1 cellular context compared by ENCODE assay signal in the genomic region with DNA sequence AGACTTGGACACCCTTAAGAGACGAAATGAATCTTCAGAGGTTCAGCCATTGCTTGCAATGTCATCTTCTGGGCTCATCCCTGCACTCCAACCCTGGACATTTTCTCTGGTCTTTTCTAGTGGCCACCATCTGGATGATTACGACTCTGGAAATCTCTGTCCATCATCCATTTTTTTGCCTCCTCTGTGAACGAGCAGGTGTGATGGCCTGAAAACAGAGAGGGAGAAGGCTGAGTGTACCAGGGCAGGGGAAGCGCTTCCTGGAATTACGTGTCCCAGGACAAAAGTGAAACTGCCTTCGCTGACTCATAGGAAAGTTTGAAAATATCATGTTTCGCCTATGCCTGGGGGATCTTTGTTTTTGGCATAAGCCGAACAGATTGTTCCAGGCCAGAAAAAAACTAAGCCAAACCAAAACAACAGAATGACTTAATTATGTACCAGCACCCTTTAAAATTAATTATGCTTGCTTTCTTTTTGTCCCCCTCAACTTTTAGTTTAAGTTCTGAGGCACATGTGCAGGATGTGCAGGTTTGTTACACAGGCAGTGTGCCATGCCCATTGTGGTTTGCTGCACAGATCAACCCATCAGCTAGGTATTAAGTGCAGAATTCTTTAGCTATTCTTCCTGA.
TF ChIP-seq lines count a peak whose summit lies in the region.

No MANE protein-coding gene starts in this region.

TF ChIP-seq in K562, 482 proteins besides CTCF, POLR2A, EP300 and RAD21 (continued from another document and continues in another):
- TF ChIP-seq MAFG (tag; conservative IDR thresholded peaks at IDR 0.05), result peak; percentile 57
- TF ChIP-seq ZNF583 (CRISPR knock-in tag; IDR thresholded peaks at IDR 0.05), result peak; percentile 59; the same call in 1 of the 2 replicates
- no peak for TF ChIP-seq RBFOX2 (IDR thresholded peaks at IDR 0.05; ENCODE audit: low read depth, low read length)
- TF ChIP-seq TEAD4 (IDR thresholded peaks at IDR 0.05; ENCODE audit: low read length), result peak; percentile 24; the same call in 1 of the 2 replicates
- TF ChIP-seq TEAD4 (CRISPR knock-in tag; IDR thresholded peaks at IDR 0.05; ENCODE audit: borderline replicate concordance), result no peak
- no peak for TF ChIP-seq TBP (optimal IDR thresholded peaks at IDR 0.05; ENCODE audit: low read depth, low read length)
- 0 out of 2 replicates have a peak, but pooled peaks have one; percentile 32 for TF ChIP-seq MEF2D (tag; conservative IDR thresholded peaks at IDR 0.05; ENCODE audit: low read depth)
- 0 out of 2 replicates have a peak, but pooled peaks have one; percentile 48 for TF ChIP-seq ZBTB17 (CRISPR knock-in tag; IDR thresholded peaks at IDR 0.05)
- TF ChIP-seq KLF6 (CRISPR knock-in tag; IDR thresholded peaks at IDR 0.05; ENCODE audit: borderline replicate concordance), result 0 out of 2 replicates have a peak, but pooled peaks have one; percentile 52
- TF ChIP-seq SMAD1 (IDR thresholded peaks at IDR 0.05; ENCODE audit: low read depth, low read length, partially characterized antibody), result peak; percentile 42
- TF ChIP-seq RBBP5 (IDR thresholded peaks at IDR 0.05; ENCODE audit: borderline replicate concordance, insufficient read depth, low read length, poor library complexity, severe bottlenecking), result peak; percentile 24
- TF ChIP-seq, protein P1, sequence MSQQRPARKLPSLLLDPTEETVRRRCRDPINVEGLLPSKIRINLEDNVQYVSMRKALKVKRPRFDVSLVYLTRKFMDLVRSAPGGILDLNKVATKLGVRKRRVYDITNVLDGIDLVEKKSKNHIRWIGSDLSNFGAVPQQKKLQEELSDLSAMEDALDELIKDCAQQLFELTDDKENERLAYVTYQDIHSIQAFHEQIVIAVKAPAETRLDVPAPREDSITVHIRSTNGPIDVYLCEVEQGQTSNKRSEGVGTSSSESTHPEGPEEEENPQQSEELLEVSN (IDR thresholded peaks at IDR 0.05; ENCODE audit: borderline replicate concordance in 1 of 2, extremely low read depth in 1 of 2, insufficient read depth in 1 of 2, insufficient read length in 1 of 2, low read depth in 1 of 2, low read length in 1 of 2, poor library complexity in 1 of 2, severe bottlenecking in 1 of 2), result no peak
- TF ChIP-seq, protein P2, sequence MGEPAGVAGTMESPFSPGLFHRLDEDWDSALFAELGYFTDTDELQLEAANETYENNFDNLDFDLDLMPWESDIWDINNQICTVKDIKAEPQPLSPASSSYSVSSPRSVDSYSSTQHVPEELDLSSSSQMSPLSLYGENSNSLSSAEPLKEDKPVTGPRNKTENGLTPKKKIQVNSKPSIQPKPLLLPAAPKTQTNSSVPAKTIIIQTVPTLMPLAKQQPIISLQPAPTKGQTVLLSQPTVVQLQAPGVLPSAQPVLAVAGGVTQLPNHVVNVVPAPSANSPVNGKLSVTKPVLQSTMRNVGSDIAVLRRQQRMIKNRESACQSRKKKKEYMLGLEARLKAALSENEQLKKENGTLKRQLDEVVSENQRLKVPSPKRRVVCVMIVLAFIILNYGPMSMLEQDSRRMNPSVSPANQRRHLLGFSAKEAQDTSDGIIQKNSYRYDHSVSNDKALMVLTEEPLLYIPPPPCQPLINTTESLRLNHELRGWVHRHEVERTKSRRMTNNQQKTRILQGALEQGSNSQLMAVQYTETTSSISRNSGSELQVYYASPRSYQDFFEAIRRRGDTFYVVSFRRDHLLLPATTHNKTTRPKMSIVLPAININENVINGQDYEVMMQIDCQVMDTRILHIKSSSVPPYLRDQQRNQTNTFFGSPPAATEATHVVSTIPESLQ (CRISPR knock-in tag; IDR thresholded peaks at IDR 0.05), result no peak
- TF ChIP-seq PYGO2 (tag; IDR thresholded peaks at IDR 0.05), result no peak
- TF ChIP-seq MTA2 (IDR thresholded peaks at IDR 0.05; ENCODE audit: low read depth), result no peak
- TF ChIP-seq C11orf30 (IDR thresholded peaks at IDR 0.05; ENCODE audit: low read depth), result peak; percentile 80
- TF ChIP-seq BACH1 (tag; IDR thresholded peaks at IDR 0.05), result peak; percentile 69; the same call in 1 of the 2 replicates
- TF ChIP-seq ZNF140 (CRISPR knock-in tag; IDR thresholded peaks at IDR 0.05), result no peak
- peak; percentile 77 for TF ChIP-seq SMARCA4 (IDR thresholded peaks at IDR 0.05)
- peak; percentile 18; the same call in 1 of the 2 replicates for TF ChIP-seq CREM (IDR thresholded peaks at IDR 0.05; ENCODE audit: low read depth)
- TF ChIP-seq KDM4B (IDR thresholded peaks at IDR 0.05; ENCODE audit: borderline replicate concordance in 2 of 2, low read depth in 1 of 2), result no peak
- TF ChIP-seq JUND (IDR thresholded peaks at IDR 0.05; ENCODE audit: borderline replicate concordance, low read depth, low read length), result peak; percentile 92
- peak; percentile 93; the same call in 2 of the 3 replicates for TF ChIP-seq JUND (tag; IDR thresholded peaks at IDR 0.05; ENCODE audit: borderline replicate concordance, low read depth, low read length)
- TF ChIP-seq DMBX1 (CRISPR knock-in tag; IDR thresholded peaks at IDR 0.05; ENCODE audit: borderline replicate concordance), result 0 out of 2 replicates have a peak, but pooled peaks have one; percentile 28
- TF ChIP-seq, protein P3, sequence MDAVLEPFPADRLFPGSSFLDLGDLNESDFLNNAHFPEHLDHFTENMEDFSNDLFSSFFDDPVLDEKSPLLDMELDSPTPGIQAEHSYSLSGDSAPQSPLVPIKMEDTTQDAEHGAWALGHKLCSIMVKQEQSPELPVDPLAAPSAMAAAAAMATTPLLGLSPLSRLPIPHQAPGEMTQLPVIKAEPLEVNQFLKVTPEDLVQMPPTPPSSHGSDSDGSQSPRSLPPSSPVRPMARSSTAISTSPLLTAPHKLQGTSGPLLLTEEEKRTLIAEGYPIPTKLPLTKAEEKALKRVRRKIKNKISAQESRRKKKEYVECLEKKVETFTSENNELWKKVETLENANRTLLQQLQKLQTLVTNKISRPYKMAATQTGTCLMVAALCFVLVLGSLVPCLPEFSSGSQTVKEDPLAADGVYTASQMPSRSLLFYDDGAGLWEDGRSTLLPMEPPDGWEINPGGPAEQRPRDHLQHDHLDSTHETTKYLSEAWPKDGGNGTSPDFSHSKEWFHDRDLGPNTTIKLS (IDR thresholded peaks at IDR 0.05; ENCODE audit: borderline replicate concordance, low read depth), result peak; percentile 57; the same call in 1 of the 2 replicates
- 0 out of 2 replicates have a peak, but pooled peaks have one; percentile 49 for TF ChIP-seq TSC22D4 (tag; IDR thresholded peaks at IDR 0.05)
- 0 out of 2 replicates have a peak, but pooled peaks have one; percentile 41 for TF ChIP-seq ZNF584 (CRISPR knock-in tag; IDR thresholded peaks at IDR 0.05; ENCODE audit: low read depth)
- TF ChIP-seq ZEB2 (IDR thresholded peaks at IDR 0.05), result peak; percentile 49; the same call in 1 of the 2 replicates
- TF ChIP-seq, protein P4, sequence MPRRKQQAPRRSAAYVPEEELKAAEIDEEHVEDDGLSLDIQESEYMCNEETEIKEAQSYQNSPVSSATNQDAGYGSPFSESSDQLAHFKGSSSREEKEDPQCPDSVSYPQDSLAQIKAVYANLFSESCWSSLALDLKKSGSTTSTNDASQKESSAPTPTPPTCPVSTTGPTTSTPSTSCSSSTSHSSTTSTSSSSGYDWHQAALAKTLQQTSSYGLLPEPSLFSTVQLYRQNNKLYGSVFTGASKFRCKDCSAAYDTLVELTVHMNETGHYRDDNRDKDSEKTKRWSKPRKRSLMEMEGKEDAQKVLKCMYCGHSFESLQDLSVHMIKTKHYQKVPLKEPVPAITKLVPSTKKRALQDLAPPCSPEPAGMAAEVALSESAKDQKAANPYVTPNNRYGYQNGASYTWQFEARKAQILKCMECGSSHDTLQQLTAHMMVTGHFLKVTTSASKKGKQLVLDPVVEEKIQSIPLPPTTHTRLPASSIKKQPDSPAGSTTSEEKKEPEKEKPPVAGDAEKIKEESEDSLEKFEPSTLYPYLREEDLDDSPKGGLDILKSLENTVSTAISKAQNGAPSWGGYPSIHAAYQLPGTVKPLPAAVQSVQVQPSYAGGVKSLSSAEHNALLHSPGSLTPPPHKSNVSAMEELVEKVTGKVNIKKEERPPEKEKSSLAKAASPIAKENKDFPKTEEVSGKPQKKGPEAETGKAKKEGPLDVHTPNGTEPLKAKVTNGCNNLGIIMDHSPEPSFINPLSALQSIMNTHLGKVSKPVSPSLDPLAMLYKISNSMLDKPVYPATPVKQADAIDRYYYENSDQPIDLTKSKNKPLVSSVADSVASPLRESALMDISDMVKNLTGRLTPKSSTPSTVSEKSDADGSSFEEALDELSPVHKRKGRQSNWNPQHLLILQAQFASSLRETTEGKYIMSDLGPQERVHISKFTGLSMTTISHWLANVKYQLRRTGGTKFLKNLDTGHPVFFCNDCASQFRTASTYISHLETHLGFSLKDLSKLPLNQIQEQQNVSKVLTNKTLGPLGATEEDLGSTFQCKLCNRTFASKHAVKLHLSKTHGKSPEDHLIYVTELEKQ (CRISPR knock-in tag; IDR thresholded peaks at IDR 0.05), result no peak
- peak; percentile 92 for TF ChIP-seq FOSL1 (tag; conservative IDR thresholded peaks at IDR 0.05)
- peak; percentile 53 for TF ChIP-seq ZFP36 (IDR thresholded peaks at IDR 0.05; ENCODE audit: low read depth, low read length, partially characterized antibody)
- TF ChIP-seq FOXK2 (conservative IDR thresholded peaks at IDR 0.05 in 1 of 2, IDR thresholded peaks at IDR 0.05 in 1 of 2; ENCODE audit: low read depth in 2 of 2), result peak; percentile 66 to 73; a peak in 3 of 4 replicates
- TF ChIP-seq RBM25 (IDR thresholded peaks at IDR 0.05; ENCODE audit: low read depth, low read length, severe bottlenecking), result no peak
- TF ChIP-seq TEAD1 (CRISPR knock-in tag; IDR thresholded peaks at IDR 0.05), result 0 out of 4 replicates have a peak, but pooled peaks of 1 of the 2 experiments have one; percentile 7
- TF ChIP-seq, protein P5, sequence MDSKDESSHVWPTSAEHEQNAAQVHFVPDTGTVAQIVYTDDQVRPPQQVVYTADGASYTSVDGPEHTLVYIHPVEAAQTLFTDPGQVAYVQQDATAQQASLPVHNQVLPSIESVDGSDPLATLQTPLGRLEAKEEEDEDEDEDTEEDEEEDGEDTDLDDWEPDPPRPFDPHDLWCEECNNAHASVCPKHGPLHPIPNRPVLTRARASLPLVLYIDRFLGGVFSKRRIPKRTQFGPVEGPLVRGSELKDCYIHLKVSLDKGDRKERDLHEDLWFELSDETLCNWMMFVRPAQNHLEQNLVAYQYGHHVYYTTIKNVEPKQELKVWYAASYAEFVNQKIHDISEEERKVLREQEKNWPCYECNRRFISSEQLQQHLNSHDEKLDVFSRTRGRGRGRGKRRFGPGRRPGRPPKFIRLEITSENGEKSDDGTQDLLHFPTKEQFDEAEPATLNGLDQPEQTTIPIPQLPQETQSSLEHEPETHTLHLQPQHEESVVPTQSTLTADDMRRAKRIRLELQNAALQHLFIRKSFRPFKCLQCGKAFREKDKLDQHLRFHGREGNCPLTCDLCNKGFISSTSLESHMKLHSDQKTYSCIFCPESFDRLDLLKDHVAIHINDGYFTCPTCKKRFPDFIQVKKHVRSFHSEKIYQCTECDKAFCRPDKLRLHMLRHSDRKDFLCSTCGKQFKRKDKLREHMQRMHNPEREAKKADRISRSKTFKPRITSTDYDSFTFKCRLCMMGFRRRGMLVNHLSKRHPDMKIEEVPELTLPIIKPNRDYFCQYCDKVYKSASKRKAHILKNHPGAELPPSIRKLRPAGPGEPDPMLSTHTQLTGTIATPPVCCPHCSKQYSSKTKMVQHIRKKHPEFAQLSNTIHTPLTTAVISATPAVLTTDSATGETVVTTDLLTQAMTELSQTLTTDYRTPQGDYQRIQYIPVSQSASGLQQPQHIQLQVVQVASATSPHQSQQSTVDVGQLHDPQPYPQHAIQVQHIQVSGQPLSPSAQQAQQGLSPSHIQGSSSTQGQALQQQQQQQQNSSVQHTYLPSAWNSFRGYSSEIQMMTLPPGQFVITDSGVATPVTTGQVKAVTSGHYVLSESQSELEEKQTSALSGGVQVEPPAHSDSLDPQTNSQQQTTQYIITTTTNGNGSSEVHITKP (IDR thresholded peaks at IDR 0.05; ENCODE audit: partially characterized antibody), result peak; percentile 8
- peak; percentile 86 for TF ChIP-seq ELF1 (tag; IDR thresholded peaks at IDR 0.05)
- no peak for TF ChIP-seq NR2C1 (IDR thresholded peaks at IDR 0.05)
- TF ChIP-seq NR2C1 (tag; IDR thresholded peaks at IDR 0.05), result peak; percentile 61
- TF ChIP-seq, protein P6, sequence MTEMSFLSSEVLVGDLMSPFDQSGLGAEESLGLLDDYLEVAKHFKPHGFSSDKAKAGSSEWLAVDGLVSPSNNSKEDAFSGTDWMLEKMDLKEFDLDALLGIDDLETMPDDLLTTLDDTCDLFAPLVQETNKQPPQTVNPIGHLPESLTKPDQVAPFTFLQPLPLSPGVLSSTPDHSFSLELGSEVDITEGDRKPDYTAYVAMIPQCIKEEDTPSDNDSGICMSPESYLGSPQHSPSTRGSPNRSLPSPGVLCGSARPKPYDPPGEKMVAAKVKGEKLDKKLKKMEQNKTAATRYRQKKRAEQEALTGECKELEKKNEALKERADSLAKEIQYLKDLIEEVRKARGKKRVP (CRISPR knock-in tag; IDR thresholded peaks at IDR 0.05), result peak; percentile 45; the same call in 1 of the 2 replicates
- peak; percentile 20; the same call in 1 of the 2 replicates for TF ChIP-seq PHF8 (IDR thresholded peaks at IDR 0.05; ENCODE audit: borderline replicate concordance, low read length)
- TF ChIP-seq, protein P7, sequence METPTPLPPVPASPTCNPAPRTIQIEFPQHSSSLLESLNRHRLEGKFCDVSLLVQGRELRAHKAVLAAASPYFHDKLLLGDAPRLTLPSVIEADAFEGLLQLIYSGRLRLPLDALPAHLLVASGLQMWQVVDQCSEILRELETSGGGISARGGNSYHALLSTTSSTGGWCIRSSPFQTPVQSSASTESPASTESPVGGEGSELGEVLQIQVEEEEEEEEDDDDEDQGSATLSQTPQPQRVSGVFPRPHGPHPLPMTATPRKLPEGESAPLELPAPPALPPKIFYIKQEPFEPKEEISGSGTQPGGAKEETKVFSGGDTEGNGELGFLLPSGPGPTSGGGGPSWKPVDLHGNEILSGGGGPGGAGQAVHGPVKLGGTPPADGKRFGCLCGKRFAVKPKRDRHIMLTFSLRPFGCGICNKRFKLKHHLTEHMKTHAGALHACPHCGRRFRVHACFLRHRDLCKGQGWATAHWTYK (CRISPR knock-in tag; IDR thresholded peaks at IDR 0.05), result 0 out of 2 replicates have a peak, but pooled peaks have one; percentile 55
- TF ChIP-seq DPF2 (IDR thresholded peaks at IDR 0.05), result peak; percentile 83
- peak; percentile 74; the same call in 1 of the 2 replicates for TF ChIP-seq ZNF175 (CRISPR knock-in tag; IDR thresholded peaks at IDR 0.05; ENCODE audit: low read depth)
- TF ChIP-seq ATF1 (CRISPR knock-in tag; IDR thresholded peaks at IDR 0.05), result no peak
- TF ChIP-seq ATF1 (tag; IDR thresholded peaks at IDR 0.05), result 0 out of 2 replicates have a peak, but pooled peaks have one; percentile 38
- no peak for TF ChIP-seq ZNF212 (CRISPR knock-in tag; IDR thresholded peaks at IDR 0.05)
- TF ChIP-seq, protein P8, sequence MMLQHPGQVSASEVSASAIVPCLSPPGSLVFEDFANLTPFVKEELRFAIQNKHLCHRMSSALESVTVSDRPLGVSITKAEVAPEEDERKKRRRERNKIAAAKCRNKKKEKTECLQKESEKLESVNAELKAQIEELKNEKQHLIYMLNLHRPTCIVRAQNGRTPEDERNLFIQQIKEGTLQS (IDR thresholded peaks at IDR 0.05), result peak; percentile 90
- TF ChIP-seq, protein P8 (CRISPR knock-in tag; conservative IDR thresholded peaks at IDR 0.05), result no peak
- peak in 1 of 3 experiments; percentile 30 for TF ChIP-seq YY1 (IDR thresholded peaks at IDR 0.05; ENCODE audit: borderline replicate concordance in 1 of 3, control insufficient read depth in 1 of 3, extremely low read depth in 1 of 3, insufficient read depth in 3 of 3, insufficient read length in 1 of 3, insufficient replicate concordance in 2 of 3, low read depth in 1 of 3, low read length in 2 of 3)
- no peak for TF ChIP-seq HOXB6 (CRISPR knock-in tag; IDR thresholded peaks at IDR 0.05; ENCODE audit: borderline replicate concordance)
